In genomic region chr17:63478814-63479494, GRCh38 we compare ENCODE assay signal across 1 cellular context.
TF ChIP-seq lines count a peak whose summit lies in the region.

No MANE protein-coding gene starts in this region.

TF ChIP-seq in K562, 482 proteins besides CTCF, POLR2A, EP300 and RAD21 (continued from another document and continues in another):
- TF ChIP-seq E4F1 (CRISPR knock-in tag; IDR thresholded peaks at IDR 0.05; ENCODE audit: borderline replicate concordance) (no peak), ZNF584 (CRISPR knock-in tag; IDR thresholded peaks at IDR 0.05; ENCODE audit: low read depth) (no peak), ZC3H4 (CRISPR knock-in tag; IDR thresholded peaks at IDR 0.05; ENCODE audit: borderline replicate concordance) (no peak), E2F6 (IDR thresholded peaks at IDR 0.05; ENCODE audit: borderline replicate concordance in 1 of 2, extremely low read depth in 1 of 2, insufficient read depth in 1 of 2, insufficient read length in 1 of 2, low read depth in 1 of 2, low read length in 1 of 2, poor library complexity in 1 of 2, severe bottlenecking in 1 of 2) (no peak), ZNF717 (CRISPR knock-in tag; IDR thresholded peaks at IDR 0.05) (no peak), FUS (optimal IDR thresholded peaks at IDR 0.05; ENCODE audit: low read depth, low read length) (no peak), ELF4 (CRISPR knock-in tag; IDR thresholded peaks at IDR 0.05) (no peak), ZBTB12 (CRISPR knock-in tag; IDR thresholded peaks at IDR 0.05) (no peak), TSHZ1 (CRISPR knock-in tag; IDR thresholded peaks at IDR 0.05) (no peak), FOXA1 (IDR thresholded peaks at IDR 0.05; ENCODE audit: borderline replicate concordance) (no peak), STAT6 (CRISPR knock-in tag; IDR thresholded peaks at IDR 0.05) (no peak), RBM39 (optimal IDR thresholded peaks at IDR 0.05; ENCODE audit: low read depth, low read length) (no peak), FOSL1 (tag; conservative IDR thresholded peaks at IDR 0.05) (0 out of 2 replicates have a peak, but pooled peaks have one; percentile 12), POLR3G (IDR thresholded peaks at IDR 0.05; ENCODE audit: extremely low read depth, insufficient read length, insufficient replicate concordance) (no peak), ZNF740 (CRISPR knock-in tag; IDR thresholded peaks at IDR 0.05) (no peak), ZNF740 (tag; IDR thresholded peaks at IDR 0.05) (no peak), MED1 (CRISPR knock-in tag; IDR thresholded peaks at IDR 0.05; ENCODE audit: borderline replicate concordance) (no peak), MCM5 (IDR thresholded peaks at IDR 0.05; ENCODE audit: low read depth) (no peak), EHMT2 (IDR thresholded peaks at IDR 0.05) (no peak), CHD2 (IDR thresholded peaks at IDR 0.05; ENCODE audit: low read depth, low read length) (no peak), POLR2H (tag; IDR thresholded peaks at IDR 0.05; ENCODE audit: low read depth) (no peak), CC2D1A (IDR thresholded peaks at IDR 0.05) (0 out of 2 replicates have a peak, but pooled peaks have one; percentile 63), DPF2 (IDR thresholded peaks at IDR 0.05) (no peak), TSC22D4 (tag; IDR thresholded peaks at IDR 0.05) (no peak), ZNF3 (CRISPR knock-in tag; IDR thresholded peaks at IDR 0.05) (no peak), BACH1 (tag; IDR thresholded peaks at IDR 0.05) (no peak), TFAP4 (CRISPR knock-in tag; IDR thresholded peaks at IDR 0.05; ENCODE audit: borderline replicate concordance) (peak; percentile 64; the same call in 1 of the 2 replicates), ESRRA (IDR thresholded peaks at IDR 0.05; ENCODE audit: borderline replicate concordance, low read depth) (peak; percentile 44; the same call in 1 of the 2 replicates), SIRT6 (IDR thresholded peaks at IDR 0.05; ENCODE audit: low read depth, low read length) (no peak), JUNB (CRISPR knock-in tag; conservative IDR thresholded peaks at IDR 0.05) (no peak), SIN3B (IDR thresholded peaks at IDR 0.05; ENCODE audit: low read depth) (no peak), MXI1 (IDR thresholded peaks at IDR 0.05; ENCODE audit: low read depth, low read length) (no peak)
- TF ChIP-seq, protein P1, sequence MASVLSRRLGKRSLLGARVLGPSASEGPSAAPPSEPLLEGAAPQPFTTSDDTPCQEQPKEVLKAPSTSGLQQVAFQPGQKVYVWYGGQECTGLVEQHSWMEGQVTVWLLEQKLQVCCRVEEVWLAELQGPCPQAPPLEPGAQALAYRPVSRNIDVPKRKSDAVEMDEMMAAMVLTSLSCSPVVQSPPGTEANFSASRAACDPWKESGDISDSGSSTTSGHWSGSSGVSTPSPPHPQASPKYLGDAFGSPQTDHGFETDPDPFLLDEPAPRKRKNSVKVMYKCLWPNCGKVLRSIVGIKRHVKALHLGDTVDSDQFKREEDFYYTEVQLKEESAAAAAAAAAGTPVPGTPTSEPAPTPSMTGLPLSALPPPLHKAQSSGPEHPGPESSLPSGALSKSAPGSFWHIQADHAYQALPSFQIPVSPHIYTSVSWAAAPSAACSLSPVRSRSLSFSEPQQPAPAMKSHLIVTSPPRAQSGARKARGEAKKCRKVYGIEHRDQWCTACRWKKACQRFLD (CRISPR knock-in tag; IDR thresholded peaks at IDR 0.05): no peak
- TF ChIP-seq, protein P2, sequence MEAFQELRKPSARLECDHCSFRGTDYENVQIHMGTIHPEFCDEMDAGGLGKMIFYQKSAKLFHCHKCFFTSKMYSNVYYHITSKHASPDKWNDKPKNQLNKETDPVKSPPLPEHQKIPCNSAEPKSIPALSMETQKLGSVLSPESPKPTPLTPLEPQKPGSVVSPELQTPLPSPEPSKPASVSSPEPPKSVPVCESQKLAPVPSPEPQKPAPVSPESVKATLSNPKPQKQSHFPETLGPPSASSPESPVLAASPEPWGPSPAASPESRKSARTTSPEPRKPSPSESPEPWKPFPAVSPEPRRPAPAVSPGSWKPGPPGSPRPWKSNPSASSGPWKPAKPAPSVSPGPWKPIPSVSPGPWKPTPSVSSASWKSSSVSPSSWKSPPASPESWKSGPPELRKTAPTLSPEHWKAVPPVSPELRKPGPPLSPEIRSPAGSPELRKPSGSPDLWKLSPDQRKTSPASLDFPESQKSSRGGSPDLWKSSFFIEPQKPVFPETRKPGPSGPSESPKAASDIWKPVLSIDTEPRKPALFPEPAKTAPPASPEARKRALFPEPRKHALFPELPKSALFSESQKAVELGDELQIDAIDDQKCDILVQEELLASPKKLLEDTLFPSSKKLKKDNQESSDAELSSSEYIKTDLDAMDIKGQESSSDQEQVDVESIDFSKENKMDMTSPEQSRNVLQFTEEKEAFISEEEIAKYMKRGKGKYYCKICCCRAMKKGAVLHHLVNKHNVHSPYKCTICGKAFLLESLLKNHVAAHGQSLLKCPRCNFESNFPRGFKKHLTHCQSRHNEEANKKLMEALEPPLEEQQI (IDR thresholded peaks at IDR 0.05): no peak
